In the genomic region with DNA sequence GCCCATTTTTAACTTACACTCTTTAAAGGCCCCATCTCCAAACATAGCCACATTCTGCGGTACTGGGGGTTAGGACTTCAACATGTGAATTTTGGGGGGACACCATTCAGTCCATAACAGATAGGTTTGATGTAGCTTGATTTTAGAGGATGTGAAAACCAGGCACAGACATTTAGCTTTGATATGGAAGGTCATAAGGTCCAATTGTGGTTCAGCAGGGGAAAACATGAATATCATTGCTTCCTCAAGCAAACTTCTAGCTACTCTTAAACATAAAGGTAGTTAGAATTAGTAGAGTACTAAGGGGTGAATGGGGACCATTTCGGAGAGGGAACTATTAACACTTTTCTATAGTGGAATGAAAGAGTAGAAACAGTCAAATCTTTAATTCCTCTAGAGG, we compare ENCODE assay signal across 21 cellular contexts.
"Had no signal": no experiment of that assay in that cellular context is flagged by ENCODE, and none has a peak within 500 bp of the region (broad histone marks: within the 10 kb centered on the region; RNA-seq: fewer than 3 reads in every experiment).

No MANE protein-coding gene starts in this region.

- ATAC-seq: activated CD4-positive, CD25-positive, alpha-beta regulatory T cell treated with anti-CD3 and anti-CD28 coated beads, Interleukin-2, amount 50 U/mL, for 24 hours; left lung; natural killer cell had no signal

- H3K27ac ChIP-seq: left lung, right atrium auricular region had no signal

- H3K4me3 Mint-ChIP-seq: activated CD4-positive, alpha-beta memory T cell treated with anti-CD3 and anti-CD28 coated beads for 36 hours; activated T-cell treated with anti-CD3 and anti-CD28 coated beads, Interleukin-2, amount 50 U/mL, for 24 hours; brain; natural killer cell; type B pancreatic cell had no signal

- H3K27ac Mint-ChIP-seq: activated CD4-positive, alpha-beta memory T cell treated with anti-CD3 and anti-CD28 coated beads for 36 hours; activated naive CD4-positive, alpha-beta T cell treated with anti-CD3 and anti-CD28 coated beads, Interleukin-2, amount 50 U/mL, for 72 hours; activated T-cell treated with anti-CD3 and anti-CD28 coated beads, Interleukin-2, amount 50 U/mL, for 24 hours; brain; natural killer cell; type B pancreatic cell had no signal

- H3K4me1 Mint-ChIP-seq: brain had no signal

- H3K27me3 Mint-ChIP-seq: activated CD4-positive, alpha-beta memory T cell treated with anti-CD3 and anti-CD28 coated beads for 36 hours; activated T-cell treated with anti-CD3 and anti-CD28 coated beads, Interleukin-2, amount 50 U/mL, for 24 hours; brain; type B pancreatic cell had no signal

- H3K9me3 Mint-ChIP-seq: activated CD4-positive, alpha-beta memory T cell treated with anti-CD3 and anti-CD28 coated beads for 36 hours; activated T-cell treated with anti-CD3 and anti-CD28 coated beads, Interleukin-2, amount 50 U/mL, for 24 hours; brain; natural killer cell; type B pancreatic cell had no signal

- H3K9me3 ChIP-seq: left lung, right atrium auricular region had no signal

- DNase-seq: activated CD4-positive, alpha-beta memory T cell treated with anti-CD3 and anti-CD28 coated beads for 36 hours; activated effector memory CD4-positive, alpha-beta T cell treated with Interleukin-2 at 50 U/mL for 16 hours; activated T-cell treated with anti-CD3 and anti-CD28 coated beads, Interleukin-2, amount 50 U/mL, for 24 hours; amygdala; cortex of kidney; effector CD8-positive, alpha-beta T cell; foreskin fibroblast; glutamatergic neuron; hypothalamus; kidney; left lung; mesenchymal stem cell; natural killer cell; stimulated activated CD4-positive, alpha-beta T cell treated with anti-CD3 and anti-CD28 coated beads, Interleukin-4, amount 100 ng/mL, for 1 hour; stimulated activated naive CD4-positive, alpha-beta T cell treated with Interleukin-2 at 50 U/mL for 16 hours; T-helper 2 cell had no signal

- H3K36me3 Mint-ChIP-seq: brain, natural killer cell had no signal
